In genomic region chr4:112302320-112303274, GRCh38 we compare ENCODE assay signal across 1 cellular context.
TF ChIP-seq lines count a peak whose summit lies in the region.

No MANE protein-coding gene starts in this region.

TF ChIP-seq in WTC11, 78 proteins besides CTCF, POLR2A, EP300 and RAD21 (continued from another document):
- TF ChIP-seq ARID4B (CRISPR knock-in tag; IDR thresholded peaks at IDR 0.05; ENCODE audit: borderline replicate concordance), result no peak
TF ChIP-seq in WTC11: peak in this region for 0.
